Comparison of ENCODE assay signal across 13 cellular contexts in genomic region chr7:47345754-47346377, GRCh38.
A peak's percentile ranks its signal among the peaks of the same experiment; 100 is the strongest.
DNase-seq lines count a peak whose midpoint lies in the region; ATAC-seq, FAIRE-seq and TF ChIP-seq lines count a peak whose summit lies in the region.
"Had no signal": no experiment of that assay in that cellular context is flagged by ENCODE, and none has a peak within 500 bp of the region (broad histone marks: within the 10 kb centered on the region; RNA-seq: fewer than 3 reads in every experiment).

No MANE protein-coding gene starts in this region.

- H3K9me3 ChIP-seq in HepG2 (ENCODE audit: low read length), result no peaks in the 10 kb centered on the region
- no peaks in the 10 kb centered on the region for H3K9me3 ChIP-seq in right lobe of liver
- no peaks in the 10 kb centered on the region for H3K9me3 ChIP-seq in spleen
- H3K9me3 ChIP-seq in CD8-positive, alpha-beta T cell (ENCODE audit: low read length), result no peaks in the 10 kb centered on the region
- H3K9me3 ChIP-seq: BLaER1 had no signal

- H2AFZ ChIP-seq in HepG2 (ENCODE audit: low read length), result no peak overlapping the region
- H2AFZ ChIP-seq: GM23338 had no signal

- no peaks in the 10 kb centered on the region for H3K27me3 Mint-ChIP-seq in CD8-positive, alpha-beta T cell (ENCODE audit: low read depth)

- H3K4me1 ChIP-seq in HepG2 (ENCODE audit: insufficient read depth, low read length) (no peaks in the 10 kb centered on the region), right lobe of liver (no peaks in the 10 kb centered on the region), spleen (peaks cover 0 to 21% (median 1%) of the 10 kb centered on the region in 6 donors)
- H3K4me1 ChIP-seq in CD8-positive, alpha-beta T cell (ENCODE audit: insufficient read depth, low read length), result no peaks in the 10 kb centered on the region

- TF ChIP-seq EP300 in HepG2 (IDR thresholded peaks at IDR 0.05; ENCODE audit: low read depth in 2 of 2, low read length in 2 of 2) (no peak), HepG2 (CRISPR knock-in tag; IDR thresholded peaks at IDR 0.05; ENCODE audit: borderline replicate concordance) (no peak)

- no peaks in the 10 kb centered on the region for H3K36me3 Mint-ChIP-seq in CD8-positive, alpha-beta T cell

- no peak overlapping the region for H3K4me3 Mint-ChIP-seq in CD8-positive, alpha-beta T cell
- H3K4me3 Mint-ChIP-seq: GM23338, H9 had no signal

- POLR2A ChIA-PET in HepG2 (lab: Yijun Ruan, JAX), result no interaction called here
- POLR2A ChIA-PET in CD8-positive, alpha-beta T cell (lab: Charles Lee), result no interaction called here

- no peak overlapping the region for H3K4me2 ChIP-seq in HepG2 (ENCODE audit: low read depth, low read length)
- H3K4me2 ChIP-seq: BLaER1, GM23338 had no signal

- H3K36me3 ChIP-seq in HepG2 (replicated peaks in 1 of 2; ENCODE audit: control insufficient read depth in 1 of 2, insufficient read depth in 2 of 2, low read length in 2 of 2) (peaks cover 41 to 90% of the 10 kb centered on the region in 2 experiments), right lobe of liver (peaks cover 0 to 36% (median 9%) of the 10 kb centered on the region in 4 donors), spleen (peaks cover 0 to 88% (median 34%) of the 10 kb centered on the region in 6 donors)
- no peaks in the 10 kb centered on the region for H3K36me3 ChIP-seq in CD8-positive, alpha-beta T cell (ENCODE audit: insufficient read depth, low read length)

- H3K4me1 Mint-ChIP-seq in CD8-positive, alpha-beta T cell (ENCODE audit: low read depth), result no peaks in the 10 kb centered on the region
- H3K4me1 Mint-ChIP-seq: H9 had no signal

- CTCF ChIA-PET in HepG2 (lab: Yijun Ruan, JAX; ENCODE audit: low intra/inter-chr PET ratio, low total read pairs), result no interaction called here
- CTCF ChIA-PET in CD8-positive, alpha-beta T cell (lab: Charles Lee), result no interaction called here

- BruUV-seq in HepG2 (replicated peaks; lab: Mats Ljungman, UMichigan), result no TSS peak

- no peak for FAIRE-seq in HepG2 (lab: Jason Lieb, UNC)

- no peaks in the 10 kb centered on the region for H3K27me3 ChIP-seq in HepG2 (ENCODE audit: control insufficient read depth in 1 of 2, insufficient read depth in 2 of 2, low read length in 2 of 2)
- H3K27me3 ChIP-seq in right lobe of liver, result no peaks in the 10 kb centered on the region
- H3K27me3 ChIP-seq in spleen (replicated peaks in 1 of 7), result no peaks in the 10 kb centered on the region
- H3K27me3 ChIP-seq in CD8-positive, alpha-beta T cell (ENCODE audit: insufficient read depth, low read length), result no peaks in the 10 kb centered on the region
- H3K27me3 ChIP-seq: BLaER1 had no signal

- no peaks in the 10 kb centered on the region for H3K9me3 Mint-ChIP-seq in CD8-positive, alpha-beta T cell
- H3K9me3 Mint-ChIP-seq: GM23338, H9 had no signal

- no peak overlapping the region for H3K27ac Mint-ChIP-seq in CD8-positive, alpha-beta T cell

- DNase-seq in HepG2 (ENCODE audit: low spot score) (no peak), right lobe of liver (no peak), left lobe of liver (ENCODE audit: low spot score) (peak; percentile 33), spleen (peak; percentile 63), NCI-H2107 (lab: John Stamatoyannopoulos, UW) (no peak), T-helper 2 cell (no peak)
- no peak for DNase-seq in CD8-positive, alpha-beta T cell
- DNase-seq: 8988T, AML-193, DMS53, H9 had no signal

- no peak overlapping the region for H3K27ac ChIP-seq in HepG2 (ENCODE audit: extremely low read length, insufficient read depth, low read length)
- no peak overlapping the region for H3K27ac ChIP-seq in right lobe of liver
- H3K27ac ChIP-seq in spleen, result no peak overlapping the region
- no peak overlapping the region for H3K27ac ChIP-seq in CD8-positive, alpha-beta T cell (ENCODE audit: low read depth, low read length)
- H3K27ac ChIP-seq: BLaER1 had no signal

- TF ChIP-seq CTCF in HepG2 (CRISPR knock-in tag; IDR thresholded peaks at IDR 0.05) (no peak), right lobe of liver (IDR thresholded peaks at IDR 0.05) (no peak), spleen (IDR thresholded peaks at IDR 0.05 in 8 of 11, conservative IDR thresholded peaks at IDR 0.05 in 3 of 11) (no peak)
- no peak for TF ChIP-seq CTCF in CD8-positive, alpha-beta T cell (IDR thresholded peaks at IDR 0.05)

- TF ChIP-seq RAD21 in HepG2 (CRISPR knock-in tag; IDR thresholded peaks at IDR 0.05), result no peak

- ATAC-seq in HepG2 (no peak), right lobe of liver (no peak), left lobe of liver (no peak)
- ATAC-seq in CD8-positive, alpha-beta T cell, result no peak
- ATAC-seq: GM23338 had no signal

- WGBS in HepG2 (ENCODE audit: low lambda C conversion rate), result 95% methylated on average over 7 of the region's 14 CpGs
- WGBS in right lobe of liver (ENCODE audit: insufficient coverage, low coverage, low lambda C conversion rate, missing lambda C conversion rate), result 96% methylated on average over 4 of the region's 14 CpGs
- 87 to 96% (median 94%) methylated on average over 10 to 14 of the region's 14 CpGs for WGBS in spleen, 5 donors

- intact Hi-C loops in HepG2 (cut with micrococcal nuclease; ENCODE audit: unreplicated experiment) (no loop called here), right lobe of liver (cut with DNase I) (no loop called here), spleen (cut with DNase I; ENCODE audit: low total_unique reads) (no loop called here)
- intact Hi-C loops in CD8-positive, alpha-beta T cell (cut with DNase I, micrococcal nuclease), result no loop called here

- no peaks in the 10 kb centered on the region for H3K79me2 ChIP-seq in HepG2 (ENCODE audit: insufficient read depth, low read length)

- H3K4me3 ChIP-seq in HepG2 (replicated peaks in 1 of 3; ENCODE audit: insufficient read depth in 1 of 3, low read depth in 2 of 3, low read length in 3 of 3) (no peak overlapping the region), right lobe of liver (no peak overlapping the region), spleen (no peak overlapping the region)
- no peak overlapping the region for H3K4me3 ChIP-seq in CD8-positive, alpha-beta T cell (ENCODE audit: low read depth, low read length)
- H3K4me3 ChIP-seq: BLaER1, GM23338 had no signal

- in situ Hi-C loops in HepG2 (cut with HindIII; ENCODE audit: extremely low pct_ligation_motif_present, low pct_unique_long_range_greater_than_20kb), result no loop called here

- peaks cover 36% of the 10 kb centered on the region; the same call in 1 of the 2 replicates for H4K20me1 ChIP-seq in HepG2 (ENCODE audit: insufficient read depth, low read length)

- H3K9ac ChIP-seq in HepG2 (ENCODE audit: insufficient read depth, low read depth, low read length), result no peak overlapping the region
- H3K9ac ChIP-seq: BLaER1 had no signal

- TF ChIP-seq POLR2A in HepG2 (IDR thresholded peaks at IDR 0.05; ENCODE audit: insufficient read depth in 1 of 2, low read depth in 2 of 2, low read length in 2 of 2) (no peak), right lobe of liver (IDR thresholded peaks at IDR 0.05) (no peak), spleen (IDR thresholded peaks at IDR 0.05) (no peak)

TF ChIP-seq in HepG2, 621 proteins besides CTCF, POLR2A, EP300 and RAD21:
- TF ChIP-seq AGO2 (optimal IDR thresholded peaks at IDR 0.05; ENCODE audit: low read depth, low read length) (peak; percentile 42), ZNF646 (CRISPR knock-in tag; IDR thresholded peaks at IDR 0.05) (no peak), SYNCRIP (IDR thresholded peaks at IDR 0.05; ENCODE audit: insufficient read depth, low read depth, low read length) (no peak), ZNF724P (CRISPR knock-in tag; IDR thresholded peaks at IDR 0.05; ENCODE audit: borderline replicate concordance) (no peak), ZNF619 (CRISPR knock-in tag; IDR thresholded peaks at IDR 0.05) (no peak), ZMYM3 (CRISPR knock-in tag; IDR thresholded peaks at IDR 0.05) (peak; percentile 73), ZNF629 (CRISPR knock-in tag; conservative IDR thresholded peaks at IDR 0.05) (peak; percentile 95)

Comparison
In these comparisons a context has a peak if more than half of its experiments do, and no peak if none do; other contexts are left out.
1. DNase-seq: peak in left lobe of liver (single experiment) and spleen (single experiment); none in HepG2 (single experiment), right lobe of liver (0 of 3), CD8-positive, alpha-beta T cell (0 of 7), NCI-H2107 (single experiment) and T-helper 2 cell (0 of 5).